ENCODE assay signal across 8 cellular contexts in the genomic region with DNA sequence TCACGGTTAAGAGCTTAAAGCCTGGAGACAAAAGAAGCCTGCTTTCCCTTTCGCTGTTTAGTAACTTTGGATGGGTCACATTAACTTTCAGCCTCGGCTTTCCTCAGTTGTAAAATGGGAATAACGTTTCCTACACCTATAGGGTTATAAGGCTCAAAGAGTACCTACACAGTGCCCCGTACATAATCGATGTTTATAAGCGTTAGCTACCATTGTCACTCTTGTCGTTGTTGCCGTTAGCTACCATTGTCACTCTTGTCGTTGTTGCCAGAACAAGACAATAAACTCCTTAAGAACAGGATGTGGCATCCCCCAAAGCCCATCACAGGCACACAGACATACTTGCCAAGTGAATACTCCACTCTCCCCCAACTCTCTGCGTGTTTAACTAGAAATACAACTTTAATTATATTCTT. TPM values are rescaled to one million over a fixed set of nuclear protein-coding genes. Genes with fewer than 3 reads are reported as not detected.
DNase-seq lines count a peak whose midpoint lies in the region; ATAC-seq and TF ChIP-seq lines count a peak whose summit lies in the region.

No MANE protein-coding gene starts in this region.

- H3K27ac ChIP-seq in OCI-LY1 (ENCODE audit: low read depth, low read length, poor library complexity, severe bottlenecking) = no peak overlapping the region

- H3K4me3 ChIP-seq in OCI-LY1 (ENCODE audit: low read depth, low read length, poor library complexity, severe bottlenecking) (peak overlapping the region; percentile 70), endocrine pancreas (ENCODE audit: control insufficient read depth, insufficient read depth, low read length) (peak overlapping the region; percentile 29)

- H3K9ac ChIP-seq in OCI-LY1 (ENCODE audit: low read length) (peak overlapping the region; percentile 62; the same call in 1 of the 2 replicates), endocrine pancreas (ENCODE audit: control insufficient read depth, insufficient read depth, low read length) (peak overlapping the region; percentile 70)

- peaks cover 18% of the 10 kb centered on the region for H3K27me3 Mint-ChIP-seq in progenitor cell of endocrine pancreas

- no peaks in the 10 kb centered on the region for H3K9me2 ChIP-seq in OCI-LY1 (ENCODE audit: low read depth, low read length)

- H3K4me1 Mint-ChIP-seq in progenitor cell of endocrine pancreas (ENCODE audit: low read depth) = peaks cover 1% of the 10 kb centered on the region

- H3K79me2 ChIP-seq in OCI-LY1 (ENCODE audit: insufficient read depth, low read length) = no peaks in the 10 kb centered on the region

- peak overlapping the region; percentile 80 for H3K27ac Mint-ChIP-seq in progenitor cell of endocrine pancreas

- no peaks in the 10 kb centered on the region for H3K9me3 ChIP-seq in OCI-LY1 (ENCODE audit: low read length)
- no peaks in the 10 kb centered on the region for H3K9me3 ChIP-seq in endocrine pancreas (ENCODE audit: control insufficient read depth, low read length)

- no peaks in the 10 kb centered on the region for H3F3A ChIP-seq in OCI-LY1 (ENCODE audit: insufficient read depth, low read length)

- H3K36me3 ChIP-seq in OCI-LY1 (ENCODE audit: insufficient read depth, low read length) = no peaks in the 10 kb centered on the region
- H3K36me3 ChIP-seq in endocrine pancreas (ENCODE audit: control insufficient read depth, insufficient read depth, low read length) = no peaks in the 10 kb centered on the region

- H2AFZ ChIP-seq in OCI-LY1 (ENCODE audit: low read length) = no peak overlapping the region

- H3K4me3 Mint-ChIP-seq in progenitor cell of endocrine pancreas (ENCODE audit: low read depth) = peak overlapping the region; percentile 77

- no peaks in the 10 kb centered on the region for H3K9me3 Mint-ChIP-seq in progenitor cell of endocrine pancreas (ENCODE audit: low read depth)

- no peaks in the 10 kb centered on the region for H3K36me3 Mint-ChIP-seq in progenitor cell of endocrine pancreas (ENCODE audit: insufficient read depth)

- H3K27me3 ChIP-seq in OCI-LY1 (ENCODE audit: insufficient read depth, low read length) (no peaks in the 10 kb centered on the region), endocrine pancreas (ENCODE audit: control insufficient read depth, insufficient read depth, low read length) (no peaks in the 10 kb centered on the region)

- DNase-seq in activated CD8-positive, alpha-beta memory T cell treated with anti-CD3 and anti-CD28 coated beads for 1 hour (ENCODE audit: extremely low read depth in 1 of 2, low read depth in 1 of 2) = peak; percentile 21 to 30
- no peak for DNase-seq in activated CD8-positive, alpha-beta memory T cell treated with anti-CD3 and anti-CD28 coated beads, Interleukin-2, amount 50 U/mL, for 48 hours
- DNase-seq in progenitor cell of endocrine pancreas (ENCODE audit: low spot score, unreplicated experiment) (no peak), NCI-H1048 (lab: John Stamatoyannopoulos, UW) (no peak), NCI-H2107 (lab: John Stamatoyannopoulos, UW) (no peak)

- peaks cover 21% of the 10 kb centered on the region for H3K4me1 ChIP-seq in OCI-LY1 (ENCODE audit: insufficient read depth, low read length, severe bottlenecking)
- H3K4me1 ChIP-seq in endocrine pancreas (ENCODE audit: control insufficient read depth, insufficient read depth, low read length) = peaks cover 10% of the 10 kb centered on the region

- H3K4me2 ChIP-seq in OCI-LY1 (ENCODE audit: low read length) = peak overlapping the region; percentile 87

- H4K20me1 ChIP-seq in OCI-LY1 (ENCODE audit: insufficient read depth, low read length) = no peaks in the 10 kb centered on the region

- no peak for ATAC-seq in GM18873 (IDR thresholded peaks at IDR 0.05; ENCODE audit: low FRiP score, unreplicated experiment)

- TF ChIP-seq CTCF in OCI-LY1 (IDR thresholded peaks at IDR 0.05; ENCODE audit: low read length) (no peak), progenitor cell of endocrine pancreas (IDR thresholded peaks at IDR 0.05; ENCODE audit: unreplicated experiment) (no peak)

RNA-seq across cellular contexts. Expression of a gene that starts 0.9 kb away (rescaled TPM):
- total RNA-seq in progenitor cell of endocrine pancreas = 15.1 and 15.4 TPM in 2 replicates

Comparison
In these comparisons a context has a peak if more than half of its experiments do, and no peak if none do; other contexts are left out.
1. DNase-seq: peak in activated CD8-positive, alpha-beta memory T cell treated with anti-CD3 and anti-CD28 coated beads for 1 hour (2 of 2); none in activated CD8-positive, alpha-beta memory T cell treated with anti-CD3 and anti-CD28 coated beads, Interleukin-2, amount 50 U/mL, for 48 hours (single experiment), progenitor cell of endocrine pancreas (single experiment), NCI-H1048 (single experiment) and NCI-H2107 (single experiment).